11 cellular contexts compared by ENCODE assay signal in genomic region chr6:114997813-114998292, GRCh38.
DNase-seq lines count a peak whose midpoint lies in the region; ATAC-seq, FAIRE-seq and TF ChIP-seq lines count a peak whose summit lies in the region.
"Had no signal": no experiment of that assay in that cellular context is flagged by ENCODE, and none has a peak within 500 bp of the region (broad histone marks: within the 10 kb centered on the region; RNA-seq: fewer than 3 reads in every experiment).

No MANE protein-coding gene starts in this region.

- H3K4me1 Mint-ChIP-seq in H9, result peaks cover 14 to 18% of the 10 kb centered on the region in 2 experiments
- H3K4me1 Mint-ChIP-seq: naive thymus-derived CD8-positive, alpha-beta T cell had no signal

- 26% methylated on average over 4 of the region's 4 CpGs for WGBS in GM12878 (ENCODE audit: insufficient coverage, insufficient replicate concordance, low lambda C conversion rate, missing lambda C conversion rate)
- no CpG with 5 or more reads among the region's 4 CpGs for WGBS in H9 (ENCODE audit: extremely low coverage, insufficient read length, low lambda C conversion rate)

- SMC1A ChIA-PET in GM12878 (lab: Charles Lee; ENCODE audit: uncharacterized antibody, unreplicated experiment), result interaction anchor here (0.6 to 1.4 kb wide), 4 partner anchors 9 to 278 kb away, joined by 3 to 4 read pairs (median 4); no protein-coding TSS in a partner anchor

- H3K36me3 Mint-ChIP-seq in H9 (ENCODE audit: insufficient read depth in 1 of 3, low read depth in 3 of 3), result peaks cover 3 to 24% (median 3%) of the 10 kb centered on the region in 3 experiments; a peak in 5 of 7 replicates
- H3K36me3 Mint-ChIP-seq: naive thymus-derived CD8-positive, alpha-beta T cell had no signal

- no peak overlapping the region for H4K8ac ChIP-seq in H9 (replicated peaks; ENCODE audit: insufficient read length, low read depth, low read length)

- in situ Hi-C loops in GM12878 (cut with MboI), result no loop called here

- RAD21 ChIA-PET in GM12878 (lab: Charles Lee; ENCODE audit: unreplicated experiment), result interaction anchor here (0.8 to 1.5 kb wide), 4 partner anchors 9 to 283 kb away, joined by 3 to 7 read pairs (median 4); no protein-coding TSS in a partner anchor

- H3K18ac ChIP-seq in H9 (ENCODE audit: insufficient read length, low read depth, low read length), result no peak overlapping the region

- no peak overlapping the region for H3K27ac Mint-ChIP-seq in H9
- H3K27ac Mint-ChIP-seq: naive thymus-derived CD8-positive, alpha-beta T cell; T-helper 2 cell treated with Interferon-gamma antibody and Interleukin-4, amounts not matched to agents 5 μg/mL and 100 μg/mL, for 36 hours had no signal

- FAIRE-seq in GM12878 (lab: Jason Lieb, UNC), result no peak
- FAIRE-seq: frontal cortex had no signal

- H3K4me1 ChIP-seq in GM12878 (ENCODE audit: control insufficient read depth, insufficient read depth, low read length) (no peaks in the 10 kb centered on the region), H9 (ENCODE audit: insufficient read depth, low read length) (no peaks in the 10 kb centered on the region), lower lobe of right lung (no peaks in the 10 kb centered on the region)

- no peak overlapping the region for H3K4ac ChIP-seq in H9 (ENCODE audit: low read depth, low read length)

- no peak overlapping the region for H3K4me3 Mint-ChIP-seq in H9
- H3K4me3 Mint-ChIP-seq: T-helper 2 cell treated with Interferon-gamma antibody and Interleukin-4, amounts not matched to agents 5 μg/mL and 100 μg/mL, for 36 hours had no signal

- H4K91ac ChIP-seq in H9 (ENCODE audit: insufficient read length, low read depth, low read length), result no peak overlapping the region

- H3K4me3 ChIP-seq in GM12878, result no peak overlapping the region; the same call in 1 of the 2 replicates
- H3K4me3 ChIP-seq in lower lobe of right lung, result no peak overlapping the region

- peaks cover 6 to 17% of the 10 kb centered on the region in 2 experiments for H3K9me3 Mint-ChIP-seq in H9

- TF ChIP-seq EP300 in GM12878 (IDR thresholded peaks at IDR 0.05; ENCODE audit: borderline replicate concordance in 1 of 2, control insufficient read depth in 1 of 2, low read depth in 2 of 2, low read length in 2 of 2), result peak in 1 of 2 experiments; percentile 59; a peak in 1 of 4 replicates

- no peak overlapping the region for H2BK5ac ChIP-seq in H9 (ENCODE audit: insufficient read length, low read length)

- H3K14ac ChIP-seq in H9 (ENCODE audit: insufficient read depth, low read length), result no peak overlapping the region

- CTCF ChIA-PET in GM12878 (lab: Yijun Ruan, JAX), result no interaction called here

- no peak overlapping the region for H2BK15ac ChIP-seq in H9 (ENCODE audit: low read depth, low read length)

- H2BK20ac ChIP-seq in H9 (ENCODE audit: low read depth, low read length, poor library complexity, severe bottlenecking), result no peak overlapping the region

- no peaks in the 10 kb centered on the region for H3K79me2 ChIP-seq in GM12878 (ENCODE audit: control insufficient read depth, insufficient read depth, low read length)
- no peaks in the 10 kb centered on the region for H3K79me2 ChIP-seq in H9 (ENCODE audit: insufficient read depth, low read length)

- no peak for TF ChIP-seq CTCF in GM12878 (IDR thresholded peaks at IDR 0.05 in 2 of 3, conservative IDR thresholded peaks at IDR 0.05 in 1 of 3; ENCODE audit: control insufficient read depth in 2 of 3, extremely low read depth in 1 of 3, insufficient read depth in 1 of 3, low read depth in 3 of 3, low read length in 3 of 3)
- no peak for TF ChIP-seq CTCF in H9 (conservative IDR thresholded peaks at IDR 0.05)
- TF ChIP-seq CTCF in lower lobe of right lung (IDR thresholded peaks at IDR 0.05), result no peak

- H2AFZ ChIP-seq in GM12878 (ENCODE audit: control insufficient read depth, low read depth, low read length) (peak overlapping the region; percentile 66), H9 (ENCODE audit: low read length) (no peak overlapping the region)

- intact Hi-C loops in GM12878 (cut with micrococcal nuclease; ENCODE audit: unreplicated experiment), result loop anchor here (2.0 kb wide), 1 partner anchor 53 kb away; no protein-coding TSS in a partner anchor
- intact Hi-C loops in left colon (cut with DNase I, micrococcal nuclease), result no loop called here
- intact Hi-C loops in lower lobe of right lung (cut with DNase I), result no loop called here

- peak; percentile 57 for DNase-seq in GM12878 (ENCODE audit: low read depth, low spot score)
- DNase-seq in left colon, result no peak
- DNase-seq in H9, result no peak
- DNase-seq in lower lobe of right lung, result no peak
- DNase-seq: naive thymus-derived CD8-positive, alpha-beta T cell; NCI-H1105 had no signal

- POLR2A ChIA-PET in GM12878 (lab: Charles Lee), result interaction anchor here (0.8 kb wide), 1 partner anchor 8 kb away, joined by 3 read pairs; no protein-coding TSS in a partner anchor

- H3K9ac ChIP-seq in GM12878 (ENCODE audit: control insufficient read depth, insufficient read depth, low read length) (no peak overlapping the region), H9 (ENCODE audit: extremely low read depth, insufficient read length, low read length) (no peak overlapping the region)

- H3K27ac ChIP-seq in GM12878 (ENCODE audit: control insufficient read depth, insufficient read depth) (peak overlapping the region; percentile 57), H9 (ENCODE audit: insufficient read length, low read depth, low read length) (no peak overlapping the region), lower lobe of right lung (no peak overlapping the region)

- no peak overlapping the region for H2AK5ac ChIP-seq in H9 (ENCODE audit: insufficient read length, low read length)

- BruUV-seq in GM12878 (replicated peaks; lab: Mats Ljungman, UMichigan), result no TSS peak

- TF ChIP-seq RAD21 in GM12878 (IDR thresholded peaks at IDR 0.05; ENCODE audit: insufficient read depth, low read depth, low read length), result no peak

- H3K27me3 ChIP-seq in GM12878 (replicated peaks in 1 of 2; ENCODE audit: control insufficient read depth in 2 of 2, insufficient read depth in 2 of 2, low read length in 1 of 2) (no peaks in the 10 kb centered on the region), H9 (ENCODE audit: insufficient read depth, low read length) (no peaks in the 10 kb centered on the region), lower lobe of right lung (ENCODE audit: low read depth) (no peaks in the 10 kb centered on the region)

- no peak for TF ChIP-seq POLR2A in GM12878 (IDR thresholded peaks at IDR 0.05; ENCODE audit: low read depth, low read length)

- H3K4me2 ChIP-seq in GM12878 (ENCODE audit: control insufficient read depth, insufficient read depth) (peak overlapping the region; percentile 38), H9 (ENCODE audit: insufficient read depth, insufficient read length, low read length) (no peak overlapping the region)

- H3K36me3 ChIP-seq in GM12878 (ENCODE audit: control insufficient read depth in 2 of 2, insufficient read depth in 2 of 2, low read length in 1 of 2) (no peaks in the 10 kb centered on the region), lower lobe of right lung (no peaks in the 10 kb centered on the region)

- no peak overlapping the region for H2BK120ac ChIP-seq in H9 (ENCODE audit: low read depth, low read length, poor library complexity, severe bottlenecking)

- no peak overlapping the region for H3T11ph ChIP-seq in H9 (ENCODE audit: low read length)

- H2BK12ac ChIP-seq in H9 (ENCODE audit: insufficient read length, low read depth, low read length), result no peak overlapping the region

- no peak overlapping the region for H3K23ac ChIP-seq in H9 (ENCODE audit: insufficient read length, low read depth, low read length)

- H3K56ac ChIP-seq in H9 (ENCODE audit: insufficient read length, low read depth, low read length), result no peak overlapping the region

- H3K27me3 Mint-ChIP-seq in H9 (ENCODE audit: low read depth), result no peaks in the 10 kb centered on the region
- H3K27me3 Mint-ChIP-seq: naive thymus-derived CD8-positive, alpha-beta T cell had no signal

- no peaks in the 10 kb centered on the region for H4K20me1 ChIP-seq in GM12878 (ENCODE audit: control insufficient read depth, insufficient read depth)
- no peaks in the 10 kb centered on the region for H4K20me1 ChIP-seq in H9 (ENCODE audit: control insufficient read depth, insufficient read depth, insufficient read length)

- no peaks in the 10 kb centered on the region for H3K79me1 ChIP-seq in H9 (ENCODE audit: insufficient read depth, low read depth, low read length, poor library complexity, severe bottlenecking)

- H3K9me3 ChIP-seq in GM12878 (replicated peaks; ENCODE audit: control insufficient read depth, insufficient read depth, low read length), result peaks cover 13% of the 10 kb centered on the region; the same call in 2 of the 3 replicates
- H3K9me3 ChIP-seq in H9 (ENCODE audit: control insufficient read depth, low read depth, low read length), result no peaks in the 10 kb centered on the region
- H3K9me3 ChIP-seq in lower lobe of right lung, result no peaks in the 10 kb centered on the region

- H4K5ac ChIP-seq in H9 (ENCODE audit: insufficient read length, low read depth, low read length), result no peak overlapping the region

- ATAC-seq in GM18519 (IDR thresholded peaks at IDR 0.05; ENCODE audit: low FRiP score, unreplicated experiment) (peak; percentile 34), GM21390 (IDR thresholded peaks at IDR 0.05; ENCODE audit: unreplicated experiment) (peak; percentile 64), HG03342 (IDR thresholded peaks at IDR 0.05; ENCODE audit: unreplicated experiment) (peak; percentile 79), GM12878 (peak; percentile 80), left colon (no peak), lower lobe of right lung (no peak)
- ATAC-seq: naive thymus-derived CD8-positive, alpha-beta T cell had no signal

- H3K23me2 ChIP-seq in H9 (ENCODE audit: insufficient read length, low read depth, low read length, poor library complexity, severe bottlenecking), result no peaks in the 10 kb centered on the region

TF ChIP-seq in GM12878, 131 proteins besides CTCF, POLR2A, EP300 and RAD21 (continues in another document):
- TF ChIP-seq SPI1 (IDR thresholded peaks at IDR 0.05; ENCODE audit: borderline replicate concordance, insufficient read depth, low read depth, low read length) (no peak; the same call in 1 of the 2 replicates), HCFC1 (IDR thresholded peaks at IDR 0.05; ENCODE audit: low read length) (no peak), SKIL (IDR thresholded peaks at IDR 0.05; ENCODE audit: low read depth, poor library complexity, severe bottlenecking) (no peak)

Comparison
In these comparisons a context has a peak if more than half of its experiments do, and no peak if none do; other contexts are left out.
1. ATAC-seq: peak in GM18519 (single experiment), GM21390 (single experiment), HG03342 (single experiment) and GM12878 (single experiment); none in left colon (single experiment) and lower lobe of right lung (0 of 2).